12 cellular contexts compared by ENCODE assay signal in genomic region chr19:3636962-3637361, GRCh38. TPM values are rescaled to one million over a fixed set of nuclear protein-coding genes. Genes with fewer than 3 reads are reported as not detected.
"Had no signal": no experiment of that assay in that cellular context is flagged by ENCODE, and none has a peak within 500 bp of the region (broad histone marks: within the 10 kb centered on the region; RNA-seq: fewer than 3 reads in every experiment).

No MANE protein-coding gene starts in this region.

- H3K4me1 ChIP-seq: HAP-1 had no signal

- H3K27ac ChIP-seq: GM23248 had no signal

- H3K4me1 Mint-ChIP-seq: GM23338, H9 had no signal

- H3K4me3 ChIP-seq: GM23248, GM23338, HAP-1 had no signal

- FAIRE-seq: H1, H54 had no signal

- DNase-seq: GM23248, GOT3, H7, H9, HCEC 1CT, HFFc6 had no signal

- ATAC-seq: GM23338, HCT116 had no signal

- H3K36me3 ChIP-seq: HAP-1 had no signal

- H3K9ac ChIP-seq: GM23248 had no signal

- H3K9me3 Mint-ChIP-seq: GM23338, H9, HFFc6 had no signal

- H2AFZ ChIP-seq: GM23248, GM23338 had no signal

- H3K9me3 ChIP-seq: HAP-1 had no signal

- H3K27ac Mint-ChIP-seq: GM23338, HFFc6 had no signal

- H3K4me3 Mint-ChIP-seq: GM23338, H9, HFFc6 had no signal

- H3K4me2 ChIP-seq: GM23338 had no signal

RNA-seq across cellular contexts. Expression of gene TBXA2R, which starts 30.3 kb away (rescaled TPM):
- total RNA-seq: H4 had no signal

RNA-seq across cellular contexts. Expression of gene GIPC3, which starts 51.7 kb away (rescaled TPM):
- total RNA-seq: GM23248, H4 had no signal
